In the genomic region with DNA sequence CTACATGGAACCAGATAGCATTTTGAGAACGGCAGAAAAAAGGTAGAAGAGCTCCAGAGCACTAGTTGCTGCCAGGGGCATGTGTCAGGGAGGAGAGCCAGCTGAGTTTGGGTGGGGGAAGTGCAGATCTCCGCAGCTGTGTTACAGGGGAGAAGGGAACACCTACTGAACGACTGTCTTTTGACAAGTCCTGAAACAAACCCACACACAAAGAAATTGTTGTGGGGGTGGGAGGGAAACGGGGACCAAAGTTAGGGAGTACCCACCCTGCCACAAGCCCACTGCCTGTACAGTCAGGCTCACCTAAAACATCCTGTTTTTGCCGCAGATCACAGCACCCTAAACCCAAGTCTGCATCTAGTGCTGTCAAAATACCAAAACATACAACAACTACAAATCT, we compare ENCODE assay signal across 12 cellular contexts. TPM values are rescaled to one million over a fixed set of nuclear protein-coding genes. Genes with fewer than 3 reads are reported as not detected.
DNase-seq lines count a peak whose midpoint lies in the region; ATAC-seq and TF ChIP-seq lines count a peak whose summit lies in the region.
"Had no signal": no experiment of that assay in that cellular context is flagged by ENCODE, and none has a peak within 500 bp of the region (broad histone marks: within the 10 kb centered on the region; RNA-seq: fewer than 3 reads in every experiment).

No MANE protein-coding gene starts in this region.

- no peaks in the 10 kb centered on the region for H3K9me3 Mint-ChIP-seq in activated CD4-positive, alpha-beta T cell treated with anti-CD3 and anti-CD28 coated beads, Interleukin-2, amount 10 ng/mL, durations not matched to agents 7 days and 5 days
- no peaks in the 10 kb centered on the region for H3K9me3 Mint-ChIP-seq in activated naive CD8-positive, alpha-beta T cell treated with anti-CD3 and anti-CD28 coated beads, Interleukin-2, amount 10 ng/mL, durations not matched to agents 7 days and 5 days
- H3K9me3 Mint-ChIP-seq: dendritic cell treated with granulocyte-macrophage colony-stimulating factor and Interleukin-4, amounts not matched to agents 40 ng/mL and 50 ng/mL, for 4 days had no signal

- H3K4me3 Mint-ChIP-seq in activated CD4-positive, alpha-beta T cell treated with anti-CD3 and anti-CD28 coated beads, Interleukin-2, amount 10 ng/mL, durations not matched to agents 7 days and 5 days = peak overlapping the region; percentile 51
- H3K4me3 Mint-ChIP-seq in activated naive CD8-positive, alpha-beta T cell treated with anti-CD3 and anti-CD28 coated beads, Interleukin-2, amount 10 ng/mL, durations not matched to agents 7 days and 5 days = peak overlapping the region; percentile 72
- H3K4me3 Mint-ChIP-seq: dendritic cell treated with granulocyte-macrophage colony-stimulating factor and Interleukin-4, amounts not matched to agents 40 ng/mL and 50 ng/mL, for 4 days had no signal

- H3K36me3 ChIP-seq in A673 (ENCODE audit: insufficient read depth, low read length, poor library complexity, severe bottlenecking) (no peaks in the 10 kb centered on the region), Karpas-422 (ENCODE audit: insufficient read depth, low read length) (no peaks in the 10 kb centered on the region)
- H3K36me3 ChIP-seq: right atrium auricular region had no signal

- H3K79me2 ChIP-seq in Karpas-422 (ENCODE audit: low read length) = no peaks in the 10 kb centered on the region

- H3K4me3 ChIP-seq in A673 (ENCODE audit: low read depth, low read length, poor library complexity, severe bottlenecking) (no peak overlapping the region), Karpas-422 (ENCODE audit: low read length) (no peak overlapping the region)
- H3K4me3 ChIP-seq: GM12878, right atrium auricular region had no signal

- H3K4me1 ChIP-seq in A673 (ENCODE audit: insufficient read depth, low read length, poor library complexity, severe bottlenecking) (no peaks in the 10 kb centered on the region), Karpas-422 (ENCODE audit: low read length) (no peaks in the 10 kb centered on the region)
- H3K4me1 ChIP-seq: right atrium auricular region had no signal

- no TSS peak for BruUV-seq in A673 (replicated peaks; lab: Mats Ljungman, UMichigan)

- DNase-seq in activated CD4-positive, alpha-beta T cell treated with anti-CD3 and anti-CD28 coated beads, Interleukin-2, amount 10 ng/mL, durations not matched to agents 7 days and 5 days = peak; percentile 81
- DNase-seq in activated naive CD8-positive, alpha-beta T cell treated with anti-CD3 and anti-CD28 coated beads, Interleukin-2, amount 10 ng/mL, durations not matched to agents 7 days and 5 days = peak; percentile 57
- peak; percentile 27 to 28 for DNase-seq in stimulated activated CD4-positive, alpha-beta T cell treated with anti-CD3 and anti-CD28 coated beads, Interleukin-1b, Interleukin-23, amount 100 ng/mL, for 4 hours (ENCODE audit: low read depth in 2 of 2)
- DNase-seq in AG08395 (ENCODE audit: low spot score) (no peak), A673 (ENCODE audit: low spot score) (no peak), Karpas-422 (no peak)
- DNase-seq: COR-L47 had no signal

- no peaks in the 10 kb centered on the region for H3K9me2 ChIP-seq in Karpas-422 (replicated peaks; ENCODE audit: insufficient read depth, low read length)

- no peaks in the 10 kb centered on the region for H3K27me3 Mint-ChIP-seq in activated CD4-positive, alpha-beta T cell treated with anti-CD3 and anti-CD28 coated beads, Interleukin-2, amount 10 ng/mL, durations not matched to agents 7 days and 5 days
- H3K27me3 Mint-ChIP-seq in activated naive CD8-positive, alpha-beta T cell treated with anti-CD3 and anti-CD28 coated beads, Interleukin-2, amount 10 ng/mL, durations not matched to agents 7 days and 5 days = no peaks in the 10 kb centered on the region

- H3K27me3 ChIP-seq in A673 (replicated peaks; ENCODE audit: insufficient read depth, low read depth, low read length, poor library complexity) (no peaks in the 10 kb centered on the region), Karpas-422 (ENCODE audit: low read length) (no peaks in the 10 kb centered on the region)
- H3K27me3 ChIP-seq: right atrium auricular region had no signal

- H3K27ac Mint-ChIP-seq in activated CD4-positive, alpha-beta T cell treated with anti-CD3 and anti-CD28 coated beads, Interleukin-2, amount 10 ng/mL, durations not matched to agents 7 days and 5 days = peak overlapping the region; percentile 94
- peak overlapping the region; percentile 96 for H3K27ac Mint-ChIP-seq in activated naive CD8-positive, alpha-beta T cell treated with anti-CD3 and anti-CD28 coated beads, Interleukin-2, amount 10 ng/mL, durations not matched to agents 7 days and 5 days
- H3K27ac Mint-ChIP-seq: dendritic cell treated with granulocyte-macrophage colony-stimulating factor and Interleukin-4, amounts not matched to agents 40 ng/mL and 50 ng/mL, for 4 days had no signal

- POLR2A ChIA-PET in activated CD4-positive, alpha-beta T cell treated with anti-CD3 and anti-CD28 coated beads, Interleukin-2, amount 10 ng/mL, durations not matched to agents 7 days and 5 days (lab: Charles Lee) = no interaction called here
- POLR2A ChIA-PET in activated naive CD8-positive, alpha-beta T cell treated with anti-CD3 and anti-CD28 coated beads, Interleukin-2, amount 10 ng/mL, durations not matched to agents 7 days and 5 days (lab: Charles Lee) = interaction anchor here (0.6 to 7.5 kb wide), 15 partner anchors 9 to 83 kb away, joined by 3 to 73 read pairs (median 4); partner anchors contain the start of gene LEF1
- POLR2A ChIA-PET in A673 (lab: Charles Lee; ENCODE audit: low non-redundant PET) = interaction anchor here (0.5 kb wide), 1 partner anchor 481 kb away, joined by 3 read pairs; no protein-coding TSS in a partner anchor

- no peak overlapping the region for H2AFZ ChIP-seq in Karpas-422 (ENCODE audit: low read length)

- no peak overlapping the region for H3K9ac ChIP-seq in Karpas-422 (ENCODE audit: low read length)

- peaks cover 96% of the 10 kb centered on the region for H3K4me1 Mint-ChIP-seq in activated CD4-positive, alpha-beta T cell treated with anti-CD3 and anti-CD28 coated beads, Interleukin-2, amount 10 ng/mL, durations not matched to agents 7 days and 5 days
- H3K4me1 Mint-ChIP-seq in activated naive CD8-positive, alpha-beta T cell treated with anti-CD3 and anti-CD28 coated beads, Interleukin-2, amount 10 ng/mL, durations not matched to agents 7 days and 5 days = peaks cover 90% of the 10 kb centered on the region

- H3K36me3 Mint-ChIP-seq in activated CD4-positive, alpha-beta T cell treated with anti-CD3 and anti-CD28 coated beads, Interleukin-2, amount 10 ng/mL, durations not matched to agents 7 days and 5 days (ENCODE audit: low read depth) = peaks cover 77% of the 10 kb centered on the region
- peaks cover 44% of the 10 kb centered on the region for H3K36me3 Mint-ChIP-seq in activated naive CD8-positive, alpha-beta T cell treated with anti-CD3 and anti-CD28 coated beads, Interleukin-2, amount 10 ng/mL, durations not matched to agents 7 days and 5 days

- intact Hi-C loops in A673 (cut with micrococcal nuclease; ENCODE audit: unreplicated experiment) = no loop called here

- CTCF ChIA-PET in activated CD4-positive, alpha-beta T cell treated with anti-CD3 and anti-CD28 coated beads, Interleukin-2, amount 10 ng/mL, durations not matched to agents 7 days and 5 days (lab: Charles Lee) = interaction anchor here (0.8 to 1.2 kb wide), 6 partner anchors 12 to 59 kb away, joined by 3 to 4 read pairs (median 4); no protein-coding TSS in a partner anchor
- CTCF ChIA-PET in A673 (lab: Charles Lee) = interaction anchor here (0.6 kb wide), 1 partner anchor 521 kb away, joined by 3 read pairs; no protein-coding TSS in a partner anchor

- peak; percentile 35 for ATAC-seq in HG03045 (IDR thresholded peaks at IDR 0.05; ENCODE audit: unreplicated experiment)
- peak; percentile 53 for ATAC-seq in activated naive CD8-positive, alpha-beta T cell treated with anti-CD3 and anti-CD28 coated beads, Interleukin-2, amount 10 ng/mL, durations not matched to agents 7 days and 5 days (ENCODE audit: low read depth)
- ATAC-seq in GM18909 (IDR thresholded peaks at IDR 0.05; ENCODE audit: poor library complexity, unreplicated experiment) = no peak
- ATAC-seq: GM12878 had no signal

- H4K20me1 ChIP-seq in Karpas-422 (ENCODE audit: insufficient read depth, low read depth, low read length) = no peaks in the 10 kb centered on the region

- TF ChIP-seq CTCF in A673 (conservative IDR thresholded peaks at IDR 0.05; ENCODE audit: low read depth, low read length) = no peak

- no peak overlapping the region for H3K4me2 ChIP-seq in Karpas-422 (ENCODE audit: low read depth, low read length, poor library complexity, severe bottlenecking)

- H3K27ac ChIP-seq in A673 (ENCODE audit: low read depth, low read length, poor library complexity, severe bottlenecking) = no peak overlapping the region
- H3K27ac ChIP-seq in Karpas-422 (ENCODE audit: low read length) = no peak overlapping the region
- H3K27ac ChIP-seq: right atrium auricular region had no signal

- H3K9me3 ChIP-seq in A673 (ENCODE audit: low read depth, low read length, poor library complexity, severe bottlenecking) (no peaks in the 10 kb centered on the region), Karpas-422 (ENCODE audit: low read length) (no peaks in the 10 kb centered on the region)
- H3K9me3 ChIP-seq: right atrium auricular region had no signal

RNA-seq across cellular contexts. Expression of gene LEF1, which starts 55.5 kb away (rescaled TPM):
- 100 to 1,000 TPM; 386 to 498 TPM for total RNA-seq in activated CD4-positive, alpha-beta T cell treated with anti-CD3 and anti-CD28 coated beads, Interleukin-2, amount 10 ng/mL, durations not matched to agents 7 days and 5 days
- 100 to 1,000 TPM; 281 to 309 TPM for total RNA-seq in activated naive CD8-positive, alpha-beta T cell treated with anti-CD3 and anti-CD28 coated beads, Interleukin-2, amount 10 ng/mL, durations not matched to agents 7 days and 5 days
- 2.5 and 2.7 TPM in 2 replicates for total RNA-seq in A673 (2021)
- total RNA-seq in Karpas-422 (2014; rRNA removed; shearing (Covaris generic); ENCODE audit: low replicate concordance) = not detected in 2 replicates

Comparison
In these comparisons a context has a peak if more than half of its experiments do, and no peak if none do; other contexts are left out.
1. DNase-seq: peak in activated CD4-positive, alpha-beta T cell treated with anti-CD3 and anti-CD28 coated beads, Interleukin-2, amount 10 ng/mL, durations not matched to agents 7 days and 5 days (single experiment), activated naive CD8-positive, alpha-beta T cell treated with anti-CD3 and anti-CD28 coated beads, Interleukin-2, amount 10 ng/mL, durations not matched to agents 7 days and 5 days (single experiment) and stimulated activated CD4-positive, alpha-beta T cell treated with anti-CD3 and anti-CD28 coated beads, Interleukin-1b, Interleukin-23, amount 100 ng/mL, for 4 hours (2 of 2); none in AG08395 (single experiment), A673 (single experiment) and Karpas-422 (single experiment).
2. RNA of gene LEF1, which starts 55.5 kb away (total RNA-seq): 386 to 498 TPM in activated CD4-positive, alpha-beta T cell treated with anti-CD3 and anti-CD28 coated beads, Interleukin-2, amount 10 ng/mL, durations not matched to agents 7 days and 5 days and 281 to 309 TPM in activated naive CD8-positive, alpha-beta T cell treated with anti-CD3 and anti-CD28 coated beads, Interleukin-2, amount 10 ng/mL, durations not matched to agents 7 days and 5 days; 2.5 to 2.7 TPM in A673 and not detected in Karpas-422; every median in the first group is over 10 times any median in the second.